Comparison of ENCODE assay signal across 8 cellular contexts in the genomic region with DNA sequence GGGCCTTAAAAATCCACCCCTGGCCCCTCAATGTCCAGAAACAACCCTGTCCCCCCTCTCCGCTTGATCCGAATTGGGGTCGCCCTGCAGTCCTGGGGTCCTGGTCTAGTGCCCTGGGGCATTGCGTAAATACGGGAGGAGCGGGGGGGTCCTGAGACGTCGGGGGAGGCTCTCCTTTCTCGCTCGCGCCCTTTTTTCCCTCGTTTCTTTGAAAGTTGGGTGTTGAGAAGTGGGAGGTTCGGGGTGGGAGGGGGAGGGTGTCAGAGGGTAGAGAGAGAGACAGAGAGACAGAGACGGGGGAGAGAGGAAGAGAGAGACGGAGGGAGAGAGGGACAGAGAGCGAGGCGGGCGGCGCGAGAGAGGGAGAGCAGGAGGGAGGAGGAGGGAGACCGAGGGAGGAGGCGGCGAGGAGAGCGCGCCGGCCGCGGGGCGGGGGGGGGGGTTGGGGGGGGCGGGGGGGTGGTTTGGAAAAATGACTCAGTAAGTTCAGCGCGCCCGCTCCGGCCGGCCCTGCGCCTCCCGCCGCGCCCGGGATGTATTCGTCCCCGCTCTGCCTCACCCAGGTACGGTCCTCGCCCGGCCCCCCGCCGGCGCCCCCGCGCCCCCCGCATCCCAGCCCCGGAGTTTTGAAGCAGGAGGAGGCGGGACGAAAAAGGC. TPM values are rescaled to one million over a fixed set of nuclear protein-coding genes. Genes with fewer than 3 reads are reported as not detected.
DNase-seq lines count a peak whose midpoint lies in the region; ATAC-seq and TF ChIP-seq lines count a peak whose summit lies in the region.

A gene (plus strand): TSS at position 480 of the 657 bp plus-strand sequence. CDS start 54 bp downstream, at position 534.

- peak within 1 kb of the TSS; percentile 96 for H3K4me2 ChIP-seq in mesenchymal stem cell (ENCODE audit: low read length, poor library complexity, severe bottlenecking)

- peak; percentile 86 for DNase-seq in GM10266 (ENCODE audit: extremely low spot score)
- DNase-seq in NB4 (ENCODE audit: low read depth) = peak; percentile 80
- peak; percentile 34 to 42 for DNase-seq in activated CD4-positive, alpha-beta T cell treated with anti-CD3 and anti-CD28 coated beads, Interleukin-2, amount 50 U/mL, for 4 hours
- DNase-seq in mesenchymal stem cell = peak; percentile 90
- DNase-seq in stomach = peak; percentile 78
- DNase-seq in ecto neural progenitor cell (ENCODE audit: low spot score) = no peak

- peak within 1 kb of the TSS; percentile 91 to 92 for H3K18ac ChIP-seq in mesenchymal stem cell (ENCODE audit: low read depth in 1 of 2, low read length in 2 of 2)

- in situ Hi-C loops in endometrial microvascular endothelial cells (cut with HindIII; ENCODE audit: inconsistent ontology term, low pct_unique_long_range_greater_than_20kb, low sequenced_read_pairs) = no loop called here

- no peak within 1 kb of the TSS for H2AFZ ChIP-seq in mesenchymal stem cell (ENCODE audit: low read depth, low read length)

- H3K23ac ChIP-seq in mesenchymal stem cell (ENCODE audit: low read length in 2 of 2) = peak within 1 kb of the TSS; percentile 29 to 78

- H3K27ac ChIP-seq in mesenchymal stem cell (ENCODE audit: low read length, poor library complexity, severe bottlenecking) (peak within 1 kb of the TSS; percentile 5), stomach (peak within 1 kb of the TSS; percentile 95 to 100 (median 99))

- H3K9me3 ChIP-seq in mesenchymal stem cell (ENCODE audit: control insufficient read depth, low read length) (no peaks in the 10 kb centered on the region), stomach (no peaks in the 10 kb centered on the region)

- peaks cover 9% of the 10 kb centered on the region for H3K79me1 ChIP-seq in mesenchymal stem cell (replicated peaks; ENCODE audit: low read length, poor library complexity, severe bottlenecking)

- TF ChIP-seq EP300 in stomach (IDR thresholded peaks at IDR 0.05) = no peak

- peak within 1 kb of the TSS; percentile 92 for H4K8ac ChIP-seq in mesenchymal stem cell (ENCODE audit: low read length)

- peak within 1 kb of the TSS; percentile 90 for H3K9ac ChIP-seq in mesenchymal stem cell (ENCODE audit: low read length)

- H3K14ac ChIP-seq in mesenchymal stem cell (ENCODE audit: low read length in 2 of 2) = peak within 1 kb of the TSS in 1 of 2 experiments; percentile 75

- under 1% methylated on average over 11 of the region's 54 CpGs for WGBS in mesenchymal stem cell
- 1 to 2% (median 1%) methylated on average over 17 to 47 of the region's 54 CpGs for WGBS in stomach, 5 donors

- H3K4me1 ChIP-seq in mesenchymal stem cell (ENCODE audit: control insufficient read depth, insufficient read depth, low read depth, low read length) (peaks cover 46% of the 10 kb centered on the region), stomach (peaks cover 58 to 91% (median 78%) of the 10 kb centered on the region in 4 donors)

- H2BK15ac ChIP-seq in mesenchymal stem cell (ENCODE audit: low read depth, poor library complexity, severe bottlenecking) = peak within 1 kb of the TSS; percentile 92

- H2BK5ac ChIP-seq in mesenchymal stem cell (ENCODE audit: low read depth, low read length, poor library complexity, severe bottlenecking) = peak within 1 kb of the TSS; percentile 87

- H3K4ac ChIP-seq in mesenchymal stem cell (ENCODE audit: low read depth in 1 of 2, low read length in 2 of 2) = peak within 1 kb of the TSS; percentile 77 to 92

- H3K4me3 ChIP-seq in NB4 (ENCODE audit: low read depth, low read length) (peak within 1 kb of the TSS; percentile 56), mesenchymal stem cell (ENCODE audit: insufficient read depth in 1 of 2, low read depth in 1 of 2, low read length in 2 of 2) (peak within 1 kb of the TSS; percentile 71 to 87), stomach (peak within 1 kb of the TSS; percentile 75 to 95 (median 86))

- H2BK12ac ChIP-seq in mesenchymal stem cell (ENCODE audit: low read length in 2 of 2) = peak within 1 kb of the TSS; percentile 28 to 94

- TF ChIP-seq CTCF in GM10266 (IDR thresholded peaks at IDR 0.05; ENCODE audit: control insufficient read depth, insufficient read depth, low read depth, missing control alignments) (no peak), NB4 (IDR thresholded peaks at IDR 0.05; ENCODE audit: low read depth, low read length) (no peak), stomach (IDR thresholded peaks at IDR 0.05) (no peak)

- peak within 1 kb of the TSS; percentile 96 for H2BK120ac ChIP-seq in mesenchymal stem cell (ENCODE audit: low read depth, low read length)

- H3K27me3 ChIP-seq in mesenchymal stem cell (ENCODE audit: control insufficient read depth in 1 of 2, insufficient read depth in 1 of 2, low read length in 2 of 2) (no peaks in the 10 kb centered on the region), stomach (no peaks in the 10 kb centered on the region)

- TF ChIP-seq POLR2A in NB4 (IDR thresholded peaks at IDR 0.05; ENCODE audit: extremely low read depth, insufficient read length) (no peak), stomach (IDR thresholded peaks at IDR 0.05) (no peak)

- H2AK5ac ChIP-seq in mesenchymal stem cell (ENCODE audit: low read length, severe bottlenecking) = no peak within 1 kb of the TSS

- H4K91ac ChIP-seq in mesenchymal stem cell (ENCODE audit: low read length) = peak within 1 kb of the TSS; percentile 82

- no peak for ATAC-seq in HG02870 (IDR thresholded peaks at IDR 0.05; ENCODE audit: unreplicated experiment)

- intact Hi-C loops in stomach (cut with DNase I; ENCODE audit: low total_unique reads) = loop anchor here (10.0 kb wide), 1 partner anchor 49 kb away; no protein-coding TSS in a partner anchor

- peaks cover 0 to 4% of the 10 kb centered on the region in 2 experiments for H3K36me3 ChIP-seq in mesenchymal stem cell (ENCODE audit: control insufficient read depth in 1 of 2, insufficient read depth in 2 of 2, low read depth in 1 of 2, low read length in 2 of 2)
- H3K36me3 ChIP-seq in stomach = peaks cover 0 to 4% (median 0%) of the 10 kb centered on the region in 4 donors

RNA-seq across cellular contexts. Expression of the gene that starts here (rescaled TPM):
- total RNA-seq in endometrial microvascular endothelial cells (ENCODE audit: inconsistent ontology term) (47.2 TPM), stomach (100 to 1,000 TPM in 2 of 5 donors, 10 to 100 TPM in 3; 32.3 to 251 (median 94.2) TPM)
- 101 TPM for polyA plus RNA-seq in mesenchymal stem cell (2013, experiment 1 of 2)
- polyA plus RNA-seq in mesenchymal stem cell (2013, experiment 2 of 2) = 98.4 TPM
- polyA plus RNA-seq in stomach = 10 to 100 TPM; 16.7 to 61.5 (median 34.2) TPM
